Comparison of ENCODE assay signal across 21 cellular contexts in genomic region chr10:44424298-44424697, GRCh38. TPM values are rescaled to one million over a fixed set of nuclear protein-coding genes. Genes with fewer than 3 reads are reported as not detected.
"Had no signal": no experiment of that assay in that cellular context is flagged by ENCODE, and none has a peak within 500 bp of the region (broad histone marks: within the 10 kb centered on the region; RNA-seq: fewer than 3 reads in every experiment).

No MANE protein-coding gene starts in this region.

- FAIRE-seq: endothelial cell of umbilical vein, kidney, pancreas, small intestine had no signal

- H3K27ac ChIP-seq: colonic mucosa, foreskin keratinocyte, left ventricle myocardium inferior, lower lobe of right lung, pancreas, uterus had no signal

- H3K27me3 ChIP-seq: colonic mucosa, foreskin keratinocyte, pancreas, uterus had no signal

- H3K4me1 Mint-ChIP-seq: memory B cell had no signal

- H3K9me3 Mint-ChIP-seq: memory B cell; natural killer cell treated with Interleukin-12 subunit alpha and Interleukin-12 subunit beta and Interleukin-15 and Interleukin-18, amount 100 ng/mL, for 72 hours had no signal

- H3K27ac Mint-ChIP-seq: endodermal cell; memory B cell; natural killer cell treated with Interleukin-12 subunit alpha and Interleukin-12 subunit beta and Interleukin-15 and Interleukin-18, amount 100 ng/mL, for 72 hours; progenitor cell of endocrine pancreas had no signal

- H3K9me3 ChIP-seq: colonic mucosa, lower lobe of right lung, pancreas, uterus had no signal

- H3K27me3 Mint-ChIP-seq: memory B cell; natural killer cell treated with Interleukin-12 subunit alpha and Interleukin-12 subunit beta and Interleukin-15 and Interleukin-18, amount 100 ng/mL, for 72 hours had no signal

- H3K4me3 ChIP-seq: colonic mucosa, left ventricle myocardium inferior, lower lobe of right lung, pancreas, uterus had no signal

- H3K4me1 ChIP-seq: colonic mucosa, foreskin keratinocyte, left ventricle myocardium inferior, lower lobe of right lung, uterus had no signal

- H3K36me3 Mint-ChIP-seq: memory B cell; natural killer cell treated with Interleukin-12 subunit alpha and Interleukin-12 subunit beta and Interleukin-15 and Interleukin-18, amount 100 ng/mL, for 72 hours had no signal

- H3K4me3 Mint-ChIP-seq: endodermal cell; memory B cell; natural killer cell treated with Interleukin-12 subunit alpha and Interleukin-12 subunit beta and Interleukin-15 and Interleukin-18, amount 100 ng/mL, for 72 hours had no signal

- H3K36me3 ChIP-seq: colonic mucosa, left ventricle myocardium inferior, lower lobe of right lung, pancreas, uterus had no signal

- DNase-seq: colonic mucosa; dermis blood vessel endothelial cell; effector CD4-positive, alpha-beta T cell; endodermal cell; erythroblast; foreskin keratinocyte; kidney; left cardiac atrium; left ventricle myocardium inferior; lower lobe of right lung; midbrain; pancreas; small intestine; stimulated activated CD4-positive, alpha-beta T cell treated with anti-CD3 and anti-CD28 coated beads, Interleukin-2, amount 100 ng/mL, for 48 hours; stimulated activated naive CD4-positive, alpha-beta T cell treated with Interleukin-2 at 50 U/mL for 16 hours; trophoblast cell; uterus had no signal

RNA-seq across cellular contexts. Expression of gene CXCL12, which starts 39.4 kb away (rescaled TPM):
- total RNA-seq: foreskin keratinocyte had no signal
- polyA plus RNA-seq: foreskin keratinocyte had no signal
